In genomic region chr12:3491938-3492867, GRCh38 we compare ENCODE assay signal across 9 cellular contexts. TPM values are rescaled to one million over a fixed set of nuclear protein-coding genes. Genes with fewer than 3 reads are reported as not detected.
DNase-seq lines count a peak whose midpoint lies in the region; ATAC-seq and TF ChIP-seq lines count a peak whose summit lies in the region.
"Had no signal": no experiment of that assay in that cellular context is flagged by ENCODE, and none has a peak within 500 bp of the region (broad histone marks: within the 10 kb centered on the region; RNA-seq: fewer than 3 reads in every experiment).

No MANE protein-coding gene starts in this region.

- peak; percentile 80 to 86 for ATAC-seq in right cardiac atrium

- no peak overlapping the region for H3K27ac Mint-ChIP-seq in activated naive CD8-positive, alpha-beta T cell treated with anti-CD3 and anti-CD28 coated beads for 36 hours

- peaks cover 5% of the 10 kb centered on the region for H3K4me1 Mint-ChIP-seq in activated naive CD8-positive, alpha-beta T cell treated with anti-CD3 and anti-CD28 coated beads for 36 hours

- DNase-seq in DMS79 treated with DMSO at 0.1 percent for 48 hours (lab: John Stamatoyannopoulos, UW) (peak; percentile 30), DMS79 (lab: John Stamatoyannopoulos, UW) (no peak), right cardiac atrium (peak; percentile 62 to 87 (median 86)), renal cortical epithelial cell (ENCODE audit: low read depth) (peak; percentile 14), NCI-H2196 (lab: John Stamatoyannopoulos, UW; ENCODE audit: unreplicated experiment) (no peak), NCI-H187 (lab: John Stamatoyannopoulos, UW) (no peak)
- DNase-seq in activated naive CD8-positive, alpha-beta T cell treated with anti-CD3 and anti-CD28 coated beads for 36 hours = peak; percentile 62

- H3K27me3 ChIP-seq in right cardiac atrium (ENCODE audit: control insufficient read depth, insufficient read depth) = no peaks in the 10 kb centered on the region

- no peak overlapping the region for H3K4me3 Mint-ChIP-seq in activated naive CD8-positive, alpha-beta T cell treated with anti-CD3 and anti-CD28 coated beads for 36 hours

- 2% methylated on average over 60 of the region's 60 CpGs for WGBS in right cardiac atrium

- peaks cover 79% of the 10 kb centered on the region for H3K27me3 Mint-ChIP-seq in activated naive CD8-positive, alpha-beta T cell treated with anti-CD3 and anti-CD28 coated beads for 36 hours

- H3K27ac ChIP-seq in right cardiac atrium (ENCODE audit: low read length) = no peak overlapping the region
- H3K27ac ChIP-seq: uterus had no signal

- no peaks in the 10 kb centered on the region for H3K36me3 Mint-ChIP-seq in activated naive CD8-positive, alpha-beta T cell treated with anti-CD3 and anti-CD28 coated beads for 36 hours

- no peaks in the 10 kb centered on the region for H3K9me3 ChIP-seq in right cardiac atrium (ENCODE audit: control insufficient read depth, low read length)
- H3K9me3 ChIP-seq: uterus had no signal

- H3K4me3 ChIP-seq in right cardiac atrium (ENCODE audit: low read length) = peak overlapping the region; percentile 47
- H3K4me3 ChIP-seq: uterus had no signal

- no peaks in the 10 kb centered on the region for H3K4me1 ChIP-seq in right cardiac atrium (ENCODE audit: control insufficient read depth, insufficient read depth, low read length)
- H3K4me1 ChIP-seq: uterus had no signal

- intact Hi-C loops in right cardiac atrium (cut with DNase I) = loop anchor here in 1 of 4 donors (10.0 kb wide), 1 partner anchor 113 kb away; no protein-coding TSS in a partner anchor

- H3K9me3 Mint-ChIP-seq in activated naive CD8-positive, alpha-beta T cell treated with anti-CD3 and anti-CD28 coated beads for 36 hours = no peaks in the 10 kb centered on the region

TF ChIP-seq in PFSK-1, 5 proteins besides CTCF, POLR2A, EP300 and RAD21:
- no peak for TF ChIP-seq TAF1 (IDR thresholded peaks at IDR 0.05; ENCODE audit: borderline replicate concordance, insufficient read depth, low read length)
- TF ChIP-seq, protein P1, sequence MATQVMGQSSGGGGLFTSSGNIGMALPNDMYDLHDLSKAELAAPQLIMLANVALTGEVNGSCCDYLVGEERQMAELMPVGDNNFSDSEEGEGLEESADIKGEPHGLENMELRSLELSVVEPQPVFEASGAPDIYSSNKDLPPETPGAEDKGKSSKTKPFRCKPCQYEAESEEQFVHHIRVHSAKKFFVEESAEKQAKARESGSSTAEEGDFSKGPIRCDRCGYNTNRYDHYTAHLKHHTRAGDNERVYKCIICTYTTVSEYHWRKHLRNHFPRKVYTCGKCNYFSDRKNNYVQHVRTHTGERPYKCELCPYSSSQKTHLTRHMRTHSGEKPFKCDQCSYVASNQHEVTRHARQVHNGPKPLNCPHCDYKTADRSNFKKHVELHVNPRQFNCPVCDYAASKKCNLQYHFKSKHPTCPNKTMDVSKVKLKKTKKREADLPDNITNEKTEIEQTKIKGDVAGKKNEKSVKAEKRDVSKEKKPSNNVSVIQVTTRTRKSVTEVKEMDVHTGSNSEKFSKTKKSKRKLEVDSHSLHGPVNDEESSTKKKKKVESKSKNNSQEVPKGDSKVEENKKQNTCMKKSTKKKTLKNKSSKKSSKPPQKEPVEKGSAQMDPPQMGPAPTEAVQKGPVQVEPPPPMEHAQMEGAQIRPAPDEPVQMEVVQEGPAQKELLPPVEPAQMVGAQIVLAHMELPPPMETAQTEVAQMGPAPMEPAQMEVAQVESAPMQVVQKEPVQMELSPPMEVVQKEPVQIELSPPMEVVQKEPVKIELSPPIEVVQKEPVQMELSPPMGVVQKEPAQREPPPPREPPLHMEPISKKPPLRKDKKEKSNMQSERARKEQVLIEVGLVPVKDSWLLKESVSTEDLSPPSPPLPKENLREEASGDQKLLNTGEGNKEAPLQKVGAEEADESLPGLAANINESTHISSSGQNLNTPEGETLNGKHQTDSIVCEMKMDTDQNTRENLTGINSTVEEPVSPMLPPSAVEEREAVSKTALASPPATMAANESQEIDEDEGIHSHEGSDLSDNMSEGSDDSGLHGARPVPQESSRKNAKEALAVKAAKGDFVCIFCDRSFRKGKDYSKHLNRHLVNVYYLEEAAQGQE (IDR thresholded peaks at IDR 0.05; ENCODE audit: insufficient read depth in 1 of 2, low read depth in 2 of 2, low read length in 2 of 2) = peak; percentile 98

RNA-seq across cellular contexts. Expression of gene PRMT8, which starts 1.2 kb away (rescaled TPM):
- polyA plus RNA-seq in PFSK-1 (2012; ENCODE audit: insufficient read length, low read depth) = not detected
- total RNA-seq in activated naive CD8-positive, alpha-beta T cell treated with anti-CD3 and anti-CD28 coated beads for 36 hours = not detected
- total RNA-seq in right cardiac atrium (1 to 10 TPM; 1.2 to 6.1 (median 1.8) TPM), renal cortical epithelial cell (not detected in 2 replicates)
- polyA plus RNA-seq in right cardiac atrium = 0.63 TPM
- total RNA-seq: uterus had no signal

Comparison
In these comparisons a context has a peak if more than half of its experiments do, and no peak if none do; other contexts are left out.
1. DNase-seq: peak in DMS79 treated with DMSO at 0.1 percent for 48 hours (single experiment), activated naive CD8-positive, alpha-beta T cell treated with anti-CD3 and anti-CD28 coated beads for 36 hours (single experiment), right cardiac atrium (3 of 3) and renal cortical epithelial cell (single experiment); none in DMS79 (single experiment), NCI-H2196 (single experiment) and NCI-H187 (0 of 2).